Comparison of ENCODE assay signal across 8 cellular contexts in the genomic region with DNA sequence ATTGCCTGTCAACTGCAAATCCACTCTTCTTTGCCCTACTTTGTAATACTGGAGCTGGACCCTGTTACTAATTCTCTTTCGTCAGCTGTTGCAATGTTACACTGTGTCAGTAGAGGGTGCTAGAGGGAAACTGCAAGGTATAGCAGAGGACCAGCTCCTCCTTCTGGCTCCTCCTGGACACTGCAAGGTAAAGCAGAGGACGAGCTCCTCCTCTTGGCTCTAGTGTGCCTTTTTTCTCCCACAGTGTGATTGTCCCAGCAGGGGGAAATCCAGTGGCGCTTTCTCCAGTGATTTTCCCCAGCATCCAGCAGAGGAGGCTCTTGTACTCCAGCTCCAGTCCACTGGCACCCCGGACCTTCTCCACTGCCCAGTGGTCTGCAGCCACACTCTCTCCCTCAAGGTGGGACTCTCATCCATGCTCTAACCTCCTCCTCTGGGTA.
DNase-seq lines count a peak whose midpoint lies in the region; ATAC-seq and TF ChIP-seq lines count a peak whose summit lies in the region.

No MANE protein-coding gene starts in this region.

- H3K36me3 ChIP-seq in SU-DHL-6 (ENCODE audit: low read length) (no peaks in the 10 kb centered on the region), heart right ventricle (no peaks in the 10 kb centered on the region)

- 14 to 25% methylated on average over 4 of the region's 4 CpGs for WGBS in heart right ventricle, 2 donors

- H3F3A ChIP-seq in SU-DHL-6 (ENCODE audit: insufficient read depth), result no peaks in the 10 kb centered on the region

- TF ChIP-seq CTCF in GM13976 (IDR thresholded peaks at IDR 0.05; ENCODE audit: borderline replicate concordance, control extremely low read depth, extremely low read depth, insufficient read depth, missing control alignments) (peak; percentile 100), SU-DHL-6 (IDR thresholded peaks at IDR 0.05; ENCODE audit: insufficient read depth, low read length, poor library complexity, severe bottlenecking) (peak; percentile 99), heart right ventricle (IDR thresholded peaks at IDR 0.05) (peak; percentile 92 to 100 (median 99))

- no peak overlapping the region for H2AFZ ChIP-seq in SU-DHL-6 (ENCODE audit: low read depth, low read length, severe bottlenecking)

- no peak overlapping the region for H3K4me3 ChIP-seq in SU-DHL-6 (ENCODE audit: insufficient read depth, low read length, poor library complexity, severe bottlenecking)
- H3K4me3 ChIP-seq in heart right ventricle, result no peak overlapping the region

- H3K27ac ChIP-seq in SU-DHL-6 (ENCODE audit: low read depth, low read length), result no peak overlapping the region
- no peak overlapping the region for H3K27ac ChIP-seq in heart right ventricle

- H3K4me1 ChIP-seq in heart right ventricle, result peaks cover 0 to 32% (median 8%) of the 10 kb centered on the region in 9 donors

- no peak overlapping the region for H3K9ac ChIP-seq in SU-DHL-6 (ENCODE audit: low read length)

- H3K9me3 ChIP-seq in SU-DHL-6 (ENCODE audit: insufficient read depth, low read length) (no peaks in the 10 kb centered on the region), heart right ventricle (no peaks in the 10 kb centered on the region)

- H3K27me3 ChIP-seq in SU-DHL-6 (ENCODE audit: low read length) (no peaks in the 10 kb centered on the region), heart right ventricle (no peaks in the 10 kb centered on the region)

- DNase-seq in GM13976 (ENCODE audit: low spot score) (peak; percentile 84), NCI-H1417 treated with DMSO at 0.1 percent for 48 hours (lab: John Stamatoyannopoulos, UW) (peak; percentile 70), heart right ventricle (peak; percentile 72 to 92), retina (peak; percentile 75), cortex of kidney (lab: John Stamatoyannopoulos, UW) (no peak)
- DNase-seq in activated naive CD8-positive, alpha-beta T cell treated with anti-CD3 and anti-CD28 coated beads, Interleukin-2, amount 50 U/mL, for 16 hours (ENCODE audit: low read depth, low spot score), result peak; percentile 79

- H3K4me2 ChIP-seq in SU-DHL-6 (ENCODE audit: low read depth, low read length, poor library complexity, severe bottlenecking), result no peak overlapping the region

- no peaks in the 10 kb centered on the region for H3K79me2 ChIP-seq in SU-DHL-6 (ENCODE audit: insufficient read depth, low read length)

- intact Hi-C loops in heart right ventricle (cut with DNase I), result loop anchor here in 9 of 10 donors (2.0 to 10.0 kb wide), 12 partner anchors 151 to 1126 kb away; no protein-coding TSS in a partner anchor

- no peaks in the 10 kb centered on the region for H4K20me1 ChIP-seq in SU-DHL-6 (ENCODE audit: low read depth, low read length)

- peak; percentile 80 for ATAC-seq in HG02840 (IDR thresholded peaks at IDR 0.05; ENCODE audit: low FRiP score, unreplicated experiment)
- peak; percentile 57 to 78 (median 67) for ATAC-seq in heart right ventricle

- H3K9me2 ChIP-seq in SU-DHL-6 (replicated peaks; ENCODE audit: insufficient read depth, low read length), result no peaks in the 10 kb centered on the region

- in situ Hi-C loops in GM13976 (cut with MboI; ENCODE audit: low sequenced_read_pairs, unreplicated experiment), result loop anchor here (10.0 kb wide), 1 partner anchor 623 kb away; no protein-coding TSS in a partner anchor
